ENCODE assay signal across 8 cellular contexts in genomic region chr2:28649481-28650260, GRCh38.
A peak's percentile ranks its signal among the peaks of the same experiment; 100 is the strongest.
DNase-seq lines count a peak whose midpoint lies in the region; ATAC-seq, FAIRE-seq and TF ChIP-seq lines count a peak whose summit lies in the region.

No MANE protein-coding gene starts in this region.

- ATAC-seq in activated CD4-positive, CD25-positive, alpha-beta regulatory T cell treated with anti-CD3 and anti-CD28 coated beads, Interleukin-2, amount 50 U/mL, for 24 hours, result peak; percentile 95 to 97
- no peak for ATAC-seq in HG03460 (IDR thresholded peaks at IDR 0.05; ENCODE audit: unreplicated experiment)

- POLR2A ChIA-PET in MCF 10A (lab: Yijun Ruan, JAX), result interaction anchor here (1.0 to 1.6 kb wide), 3 partner anchors 28 to 83 kb away, joined by 3 to 7 read pairs (median 6); no protein-coding TSS in a partner anchor

- DNase-seq in MCF 10A (ENCODE audit: unreplicated experiment) (peak; percentile 51), breast epithelium (ENCODE audit: low spot score in 2 of 2) (no peak), kidney tubule cell (ENCODE audit: low spot score) (peak; percentile 81), urothelium cell line (ENCODE audit: low spot score) (peak; percentile 60), retina (no peak), NK-92 (lab: John Stamatoyannopoulos, UW; ENCODE audit: unreplicated experiment) (no peak)

- no peaks in the 10 kb centered on the region for H3K36me3 ChIP-seq in breast epithelium

- no peak for FAIRE-seq in urothelium cell line (lab: Jason Lieb, UNC)

- H3K27ac Mint-ChIP-seq in MCF 10A (ENCODE audit: low read depth, unreplicated experiment), result peak overlapping the region; percentile 73

- CTCF ChIA-PET in MCF 10A (lab: Yijun Ruan, JAX), result no interaction called here

- H3K4me3 Mint-ChIP-seq in MCF 10A (ENCODE audit: unreplicated experiment), result no peak overlapping the region

- no TSS peak for BruUV-seq in MCF 10A (replicated peaks; lab: Mats Ljungman, UMichigan)

- peaks cover 31% of the 10 kb centered on the region for H3K4me1 Mint-ChIP-seq in MCF 10A (ENCODE audit: insufficient read depth, unreplicated experiment)

- intact Hi-C loops in MCF 10A (cut with micrococcal nuclease) (no loop called here), breast epithelium (cut with DNase I; ENCODE audit: low total_unique reads) (no loop called here)

- no peak for TF ChIP-seq POLR2A in breast epithelium (IDR thresholded peaks at IDR 0.05)

- no peaks in the 10 kb centered on the region for H3K36me3 Mint-ChIP-seq in MCF 10A (ENCODE audit: insufficient read depth, unreplicated experiment)

- TF ChIP-seq CTCF in MCF 10A (IDR thresholded peaks at IDR 0.05; ENCODE audit: unreplicated experiment) (no peak), breast epithelium (IDR thresholded peaks at IDR 0.05) (no peak)

- no peak overlapping the region for H3K4me3 ChIP-seq in breast epithelium

- no peaks in the 10 kb centered on the region for H3K9me3 Mint-ChIP-seq in MCF 10A (ENCODE audit: unreplicated experiment)

- no peaks in the 10 kb centered on the region for H3K9me3 ChIP-seq in breast epithelium

- peaks cover 0 to 3% of the 10 kb centered on the region in 2 donors for H3K4me1 ChIP-seq in breast epithelium

- no peaks in the 10 kb centered on the region for H3K27me3 Mint-ChIP-seq in MCF 10A (ENCODE audit: insufficient read depth, unreplicated experiment)

- no peaks in the 10 kb centered on the region for H3K27me3 ChIP-seq in breast epithelium

- H3K27ac ChIP-seq in breast epithelium, result no peak overlapping the region

Comparison
In these comparisons a context has a peak if more than half of its experiments do, and no peak if none do; other contexts are left out.
1. DNase-seq: peak in MCF 10A (single experiment), kidney tubule cell (single experiment) and urothelium cell line (single experiment); none in breast epithelium (0 of 2), retina (single experiment) and NK-92 (single experiment).